8 cellular contexts compared by ENCODE assay signal in the genomic region with DNA sequence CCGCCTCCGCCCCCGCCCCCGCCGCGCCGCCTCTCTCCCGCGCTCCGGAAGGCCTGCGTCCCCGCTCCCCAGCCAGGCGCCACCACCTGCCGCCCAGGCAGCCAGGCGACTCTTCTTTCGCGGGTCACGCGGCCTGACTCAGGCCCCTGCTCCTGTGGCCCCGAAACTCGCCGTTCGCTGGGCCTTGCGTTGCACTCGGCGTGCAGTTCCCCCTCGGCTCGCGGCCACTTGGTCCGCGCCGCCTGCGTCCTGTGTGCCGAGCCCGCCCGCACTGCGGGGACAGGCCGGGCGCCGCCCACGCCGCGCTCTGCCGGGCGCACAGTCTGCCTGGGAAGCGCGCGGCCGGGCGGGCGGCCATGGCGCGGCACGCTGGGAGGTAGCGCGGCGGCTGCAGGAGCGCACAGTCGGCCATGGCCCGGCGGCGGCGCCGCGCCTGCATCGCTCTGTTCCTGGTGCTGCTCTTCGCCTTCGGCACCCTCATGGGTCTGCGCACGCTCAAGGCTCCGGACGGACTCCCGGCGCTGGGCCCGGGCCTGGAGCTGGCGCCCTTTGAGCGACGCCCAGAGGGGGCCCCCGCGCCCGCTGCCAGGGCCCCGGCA. TPM values are rescaled to one million over a fixed set of nuclear protein-coding genes. Genes with fewer than 3 reads are reported as not detected.
A peak's percentile ranks its signal among the peaks of the same experiment; 100 is the strongest.
DNase-seq lines count a peak whose midpoint lies in the region; ATAC-seq and TF ChIP-seq lines count a peak whose summit lies in the region.

A gene with protein sequence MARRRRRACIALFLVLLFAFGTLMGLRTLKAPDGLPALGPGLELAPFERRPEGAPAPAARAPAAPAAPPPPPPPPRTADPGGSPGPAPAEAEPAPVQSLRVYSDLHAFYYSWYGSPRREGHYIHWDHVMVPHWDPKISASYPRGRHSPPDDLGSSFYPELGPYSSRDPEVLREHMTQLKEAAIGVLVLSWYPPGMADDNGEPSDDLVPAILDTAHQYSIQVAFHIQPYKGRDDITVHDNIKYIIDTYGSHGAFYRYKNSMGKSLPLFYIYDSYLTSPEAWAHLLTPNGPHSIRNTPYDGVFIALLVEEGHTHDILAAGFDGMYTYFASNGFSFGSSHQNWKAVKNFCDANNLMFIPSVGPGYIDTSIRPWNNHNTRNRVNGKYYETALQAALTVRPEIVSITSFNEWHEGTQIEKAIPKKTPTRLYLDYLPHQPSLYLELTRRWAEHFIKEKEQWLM (plus strand): TSS at position 75 of the 599 bp plus-strand sequence. CDS start 336 bp downstream, at position 411.

- H3K36me3 Mint-ChIP-seq in activated T-helper 17 cell treated with anti-CD3 and anti-CD28 coated beads, Interleukin-2, amount 50 U/mL, for 72 hours (ENCODE audit: low read depth), result peaks cover 2% of the 10 kb centered on the region
- H3K36me3 Mint-ChIP-seq in natural killer cell treated with Interleukin-12 subunit alpha and Interleukin-12 subunit beta and Interleukin-15 and Interleukin-18, amount 100 ng/mL, for 72 hours, result no peaks in the 10 kb centered on the region

- DNase-seq in GM10248 (ENCODE audit: extremely low spot score) (peak; percentile 75), NCI-H69 (lab: John Stamatoyannopoulos, UW) (peak; percentile 72), fibroblast of villous mesenchyme (ENCODE audit: low read depth) (peak; percentile 48), aorta (peak; percentile 58 to 81)
- DNase-seq in natural killer cell treated with Interleukin-12 subunit alpha and Interleukin-12 subunit beta and Interleukin-15 and Interleukin-18, amount 100 ng/mL, for 72 hours (ENCODE audit: low spot score), result peak; percentile 67

- no peaks in the 10 kb centered on the region for H3K4me1 ChIP-seq in aorta (ENCODE audit: control insufficient read depth in 1 of 2, insufficient read depth in 2 of 2, low read length in 2 of 2)

- TF ChIP-seq CTCF in 22Rv1 (IDR thresholded peaks at IDR 0.05) (no peak), GM10248 (IDR thresholded peaks at IDR 0.05; ENCODE audit: control extremely low read depth, extremely low read depth, low read depth, missing control alignments) (no peak), fibroblast of villous mesenchyme (IDR thresholded peaks at IDR 0.05; ENCODE audit: insufficient read depth, low read depth, low read length) (no peak)

- CTCF ChIA-PET in GM10248 (lab: Yijun Ruan, JAX), result interaction anchor here (1.0 to 1.4 kb wide), 5 partner anchors 11 to 66 kb away, joined by 3 to 5 read pairs (median 4); a partner anchor contains a TSS

- intact Hi-C loops in aorta (cut with DNase I), result no loop called here

- H3K4me1 Mint-ChIP-seq in activated T-helper 17 cell treated with anti-CD3 and anti-CD28 coated beads, Interleukin-2, amount 50 U/mL, for 72 hours, result peaks cover 10% of the 10 kb centered on the region
- peaks cover 7 to 15% of the 10 kb centered on the region in 2 donors for H3K4me1 Mint-ChIP-seq in natural killer cell treated with Interleukin-12 subunit alpha and Interleukin-12 subunit beta and Interleukin-15 and Interleukin-18, amount 100 ng/mL, for 72 hours (ENCODE audit: low read depth in 2 of 2)

- H3K9me3 Mint-ChIP-seq in activated T-helper 17 cell treated with anti-CD3 and anti-CD28 coated beads, Interleukin-2, amount 50 U/mL, for 72 hours, result no peaks in the 10 kb centered on the region
- H3K9me3 Mint-ChIP-seq in natural killer cell treated with Interleukin-12 subunit alpha and Interleukin-12 subunit beta and Interleukin-15 and Interleukin-18, amount 100 ng/mL, for 72 hours, result no peaks in the 10 kb centered on the region

- H3K4me3 ChIP-seq in fibroblast of villous mesenchyme (ENCODE audit: low read depth, low read length) (peak within 1 kb of the TSS; percentile 49), aorta (ENCODE audit: low read length in 2 of 2) (peak within 1 kb of the TSS; percentile 68 to 71)

- POLR2A ChIA-PET in GM10248 (lab: Yijun Ruan, JAX), result interaction anchor here (1.6 kb wide), 1 partner anchor 138 kb away, joined by 3 read pairs; no protein-coding TSS in a partner anchor

- no peaks in the 10 kb centered on the region for H3K27me3 ChIP-seq in aorta (ENCODE audit: control insufficient read depth in 1 of 2, insufficient read depth in 2 of 2, low read length in 1 of 2)

- ATAC-seq in HG03103 (IDR thresholded peaks at IDR 0.05; ENCODE audit: low read depth, unreplicated experiment) (peak; percentile 66), aorta (ENCODE audit: low FRiP score) (peak; percentile 44)
- peak; percentile 82 for ATAC-seq in activated T-helper 17 cell treated with anti-CD3 and anti-CD28 coated beads, Interleukin-2, amount 50 U/mL, for 72 hours (replicated peaks)
- peak; percentile 86 to 87 for ATAC-seq in natural killer cell treated with Interleukin-12 subunit alpha and Interleukin-12 subunit beta and Interleukin-15 and Interleukin-18, amount 100 ng/mL, for 72 hours

- no peaks in the 10 kb centered on the region for H3K9me3 ChIP-seq in aorta (ENCODE audit: control insufficient read depth, low read length)

- WGBS in aorta, 2 donors, result 0 to 1% methylated on average over 57 to 82 of the region's 82 CpGs

- peaks cover 18% of the 10 kb centered on the region for H3K27me3 Mint-ChIP-seq in activated T-helper 17 cell treated with anti-CD3 and anti-CD28 coated beads, Interleukin-2, amount 50 U/mL, for 72 hours
- peaks cover 10 to 18% of the 10 kb centered on the region in 2 donors for H3K27me3 Mint-ChIP-seq in natural killer cell treated with Interleukin-12 subunit alpha and Interleukin-12 subunit beta and Interleukin-15 and Interleukin-18, amount 100 ng/mL, for 72 hours

- peak within 1 kb of the TSS; percentile 70 for H3K4me3 Mint-ChIP-seq in activated T-helper 17 cell treated with anti-CD3 and anti-CD28 coated beads, Interleukin-2, amount 50 U/mL, for 72 hours
- peak within 1 kb of the TSS; percentile 81 for H3K4me3 Mint-ChIP-seq in natural killer cell treated with Interleukin-12 subunit alpha and Interleukin-12 subunit beta and Interleukin-15 and Interleukin-18, amount 100 ng/mL, for 72 hours

- no peaks in the 10 kb centered on the region for H3K36me3 ChIP-seq in aorta (ENCODE audit: control insufficient read depth in 1 of 2, insufficient read depth in 2 of 2, low read length in 1 of 2)

- H3K27ac ChIP-seq in 22Rv1, result peak within 1 kb of the TSS; percentile 83
- H3K27ac ChIP-seq in aorta (ENCODE audit: low read depth in 1 of 2, low read length in 2 of 2), result no peak within 1 kb of the TSS

- no peak within 1 kb of the TSS for H3K27ac Mint-ChIP-seq in activated T-helper 17 cell treated with anti-CD3 and anti-CD28 coated beads, Interleukin-2, amount 50 U/mL, for 72 hours
- H3K27ac Mint-ChIP-seq in natural killer cell treated with Interleukin-12 subunit alpha and Interleukin-12 subunit beta and Interleukin-15 and Interleukin-18, amount 100 ng/mL, for 72 hours, result no peak within 1 kb of the TSS

RNA-seq across cellular contexts. Expression of the gene that starts here (rescaled TPM):
- 1 to 10 TPM; 3.0 to 5.2 TPM for total RNA-seq in activated T-helper 17 cell treated with anti-CD3 and anti-CD28 coated beads, Interleukin-2, amount 50 U/mL, for 72 hours
- 0.43 and 0.97 TPM in 2 replicates for total RNA-seq in fibroblast of villous mesenchyme
- total RNA-seq in natural killer cell treated with Interleukin-12 subunit alpha and Interleukin-12 subunit beta and Interleukin-15 and Interleukin-18, amount 100 ng/mL, for 72 hours, result 1 to 10 TPM; 2.8 to 9.0 TPM
- total RNA-seq in aorta, result 1 to 10 TPM; 1.2 to 1.9 TPM
- 1 to 10 TPM in 1 of 2 donors, under 1 TPM in 1; 0.75 to 2.3 TPM for polyA plus RNA-seq in aorta

Comparison
In these comparisons a context has a peak if more than half of its experiments do, and no peak if none do; other contexts are left out.
1. Peak in DNase-seq and H3K4me3 ChIP-seq in fibroblast of villous mesenchyme; RNA of the gene not detected or under 1 TPM.